6 cellular contexts compared by ENCODE assay signal in the genomic region with DNA sequence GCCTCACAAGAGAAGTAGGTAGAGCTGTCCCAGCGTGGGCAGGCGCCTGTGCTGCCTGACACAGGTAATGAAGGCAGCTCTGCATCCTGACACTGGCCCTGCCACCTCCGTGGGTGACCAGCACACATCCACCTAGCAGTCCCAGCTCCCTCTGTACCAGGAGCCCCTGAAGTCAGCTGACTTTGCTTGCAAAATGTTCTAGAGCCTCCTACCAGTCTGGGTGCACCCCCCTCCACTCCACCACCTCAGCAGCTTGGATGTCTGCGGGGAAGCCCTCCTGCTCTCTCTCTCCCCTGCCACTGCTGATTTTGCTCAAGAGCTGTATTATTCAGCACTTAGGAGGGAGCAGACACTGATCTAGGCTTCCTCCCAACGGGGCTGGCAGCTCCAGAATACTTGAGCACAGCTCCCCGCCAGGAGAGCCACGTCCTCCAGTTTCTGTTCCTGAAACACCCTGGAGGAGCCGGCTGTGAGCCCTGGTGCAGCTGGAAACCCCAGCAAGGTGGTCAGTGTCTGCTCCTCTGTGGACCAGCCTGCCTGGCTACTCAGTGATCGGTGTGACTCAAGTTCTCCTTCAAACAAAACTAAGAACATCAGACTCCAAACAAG. TPM values are rescaled to one million over a fixed set of nuclear protein-coding genes. Genes with fewer than 3 reads are reported as not detected.
DNase-seq lines count a peak whose midpoint lies in the region; TF ChIP-seq lines count a peak whose summit lies in the region.

No MANE protein-coding gene starts in this region.

- peaks cover 29% of the 10 kb centered on the region for H3K4me1 ChIP-seq in osteoblast (ENCODE audit: insufficient read depth, low read length)

- no peaks in the 10 kb centered on the region for H3K9me3 ChIP-seq in osteoblast (ENCODE audit: low read depth, low read length)

- H3K4me2 ChIP-seq in osteoblast (ENCODE audit: insufficient read depth, low read length) = peak overlapping the region; percentile 96

- DNase-seq in stimulated activated CD4-positive, alpha-beta T cell treated with anti-CD3 and anti-CD28 coated beads, Interleukin-15, amount 100 ng/mL, for 24 hours = peak; percentile 37
- DNase-seq in stimulated activated CD4-positive, alpha-beta T cell treated with anti-CD3 and anti-CD28 coated beads, Interleukin-4, amount 100 ng/mL, for 4 hours = no peak
- DNase-seq in central memory CD4-positive, alpha-beta T cell = peak; percentile 54
- DNase-seq in osteoblast (ENCODE audit: insufficient read length, low spot score, missing footprints) = peak; percentile 98
- DNase-seq in NCI-H510A (lab: John Stamatoyannopoulos, UW) = no peak
- DNase-seq in DMS153 (lab: John Stamatoyannopoulos, UW) = no peak

- H2AFZ ChIP-seq in osteoblast (ENCODE audit: low read length) = peak overlapping the region; percentile 1

- peak overlapping the region; percentile 97 for H3K4me3 ChIP-seq in osteoblast (ENCODE audit: insufficient read depth, low read length)

- H3K36me3 ChIP-seq in osteoblast (ENCODE audit: insufficient read depth, low read length) = no peaks in the 10 kb centered on the region

- H4K20me1 ChIP-seq in osteoblast (ENCODE audit: insufficient read depth, low read length) = peaks cover 14% of the 10 kb centered on the region

- no peaks in the 10 kb centered on the region for H3K27me3 ChIP-seq in osteoblast (ENCODE audit: insufficient read depth, low read length)

- peak overlapping the region; percentile 58 for H3K27ac ChIP-seq in osteoblast (ENCODE audit: low read depth, low read length)

- TF ChIP-seq CTCF in osteoblast (IDR thresholded peaks at IDR 0.05; ENCODE audit: extremely low read depth, low read depth, low read length) = no peak

- peaks cover 89% of the 10 kb centered on the region for H3K79me2 ChIP-seq in osteoblast (ENCODE audit: insufficient read depth, low read length)

RNA-seq across cellular contexts. Expression of gene RNF166, which starts 1.0 kb away (rescaled TPM):
- total RNA-seq in osteoblast = 14.5 and 18.0 TPM in 2 replicates

RNA-seq across cellular contexts. Expression of gene CTU2, which starts 1.1 kb away (rescaled TPM):
- total RNA-seq in osteoblast = 14.8 and 15.6 TPM in 2 replicates

RNA-seq across cellular contexts. Expression of gene SNAI3, which starts 18.9 kb away (rescaled TPM):
- not detected in 2 replicates for total RNA-seq in osteoblast

RNA-seq across cellular contexts. Expression of gene MVD, which starts 42.3 kb away (rescaled TPM):
- total RNA-seq in osteoblast = 67.3 and 73.1 TPM in 2 replicates

RNA-seq across cellular contexts. Expression of gene CYBA, which starts 54.3 kb away (rescaled TPM):
- total RNA-seq in osteoblast = 144 and 250 TPM in 2 replicates

Comparison
In these comparisons a context has a peak if more than half of its experiments do, and no peak if none do; other contexts are left out.
1. DNase-seq: peak in stimulated activated CD4-positive, alpha-beta T cell treated with anti-CD3 and anti-CD28 coated beads, Interleukin-15, amount 100 ng/mL, for 24 hours (single experiment), central memory CD4-positive, alpha-beta T cell (single experiment) and osteoblast (single experiment); none in stimulated activated CD4-positive, alpha-beta T cell treated with anti-CD3 and anti-CD28 coated beads, Interleukin-4, amount 100 ng/mL, for 4 hours (0 of 2), NCI-H510A (single experiment) and DMS153 (single experiment).